ENCODE assay signal across 25 cellular contexts in genomic region chr2:200138386-200139184, GRCh38.
DNase-seq lines count a peak whose midpoint lies in the region; ATAC-seq, FAIRE-seq and TF ChIP-seq lines count a peak whose summit lies in the region.
"Had no signal": no experiment of that assay in that cellular context is flagged by ENCODE, and none has a peak within 500 bp of the region (broad histone marks: within the 10 kb centered on the region; RNA-seq: fewer than 3 reads in every experiment).

No MANE protein-coding gene starts in this region.

- no peaks in the 10 kb centered on the region for H3K79me2 ChIP-seq in osteoblast (ENCODE audit: insufficient read depth, low read length)

- FAIRE-seq in GM12892 (lab: Jason Lieb, UNC): no peak
- FAIRE-seq: A549 had no signal

- no peak for ATAC-seq in GM19395 (IDR thresholded peaks at IDR 0.05; ENCODE audit: unreplicated experiment)
- ATAC-seq: A549; activated T-helper 17 cell treated with anti-CD3 and anti-CD28 coated beads, Interleukin-2, amount 50 U/mL, for 72 hours; upper lobe of right lung had no signal

- H3K9me3 ChIP-seq in osteoblast (ENCODE audit: low read depth, low read length): no peaks in the 10 kb centered on the region
- H3K9me3 ChIP-seq: A549, MG63, stomach, upper lobe of right lung had no signal

- TF ChIP-seq CTCF in astrocyte of the cerebellum (IDR thresholded peaks at IDR 0.05; ENCODE audit: low read depth, low read length, missing control alignments): no peak
- TF ChIP-seq CTCF in osteoblast (IDR thresholded peaks at IDR 0.05; ENCODE audit: extremely low read depth, low read depth, low read length): no peak

- peak overlapping the region; percentile 1 for H3K4me2 ChIP-seq in osteoblast (ENCODE audit: insufficient read depth, low read length)
- H3K4me2 ChIP-seq: A549, BLaER1 had no signal

- no peak for TF ChIP-seq POLR2A in GM12892 (IDR thresholded peaks at IDR 0.05; ENCODE audit: low read depth, low read length)

- no peak overlapping the region for H2AFZ ChIP-seq in osteoblast (ENCODE audit: low read length)

- no peaks in the 10 kb centered on the region for H3K27me3 ChIP-seq in osteoblast (ENCODE audit: insufficient read depth, low read length)
- H3K27me3 ChIP-seq: BLaER1, MG63, stomach, upper lobe of right lung had no signal

- DNase-seq in EH (ENCODE audit: low read depth) (peak; percentile 16), astrocyte of the cerebellum (ENCODE audit: low read depth) (peak; percentile 80), iris pigment epithelial cell (ENCODE audit: low read depth) (peak; percentile 26), osteoblast (ENCODE audit: insufficient read length, low spot score, missing footprints) (no peak), GM12892 (ENCODE audit: insufficient read length) (no peak), GM03348 (ENCODE audit: low spot score) (no peak)
- DNase-seq in stimulated activated CD4-positive, alpha-beta T cell treated with anti-CD3 and anti-CD28 coated beads, Interleukin-1b, Interleukin-23, amount 100 ng/mL, for 48 hours: no peak
- DNase-seq: activated CD8-positive, alpha-beta memory T cell treated with anti-CD3 and anti-CD28 coated beads, Interleukin-2, amount 50 U/mL, for 4 hours; activated naive CD8-positive, alpha-beta T cell treated with anti-CD3 and anti-CD28 coated beads for 36 hours; Calu3; dermis blood vessel endothelial cell; HCEC 1CT; MG63; NCI-H1436 treated with DMSO at 0.1 percent for 48 hours; NCI-H2171; NCI-H526 treated with DMSO at 0.1 percent for 48 hours; nucleus accumbens; RPMI8226; stomach; upper lobe of right lung had no signal

- no peak overlapping the region for H3K27ac ChIP-seq in osteoblast (ENCODE audit: low read depth, low read length)
- H3K27ac ChIP-seq: A549, BLaER1, SK-N-MC, stomach, upper lobe of right lung had no signal

- in situ Hi-C loops in astrocyte of the cerebellum (cut with HindIII; ENCODE audit: low sequenced_read_pairs): no loop called here

- H3K36me3 ChIP-seq in osteoblast (ENCODE audit: insufficient read depth, low read length): no peaks in the 10 kb centered on the region
- H3K36me3 ChIP-seq: BLaER1, MG63, stomach, upper lobe of right lung had no signal

- no peaks in the 10 kb centered on the region for H4K20me1 ChIP-seq in osteoblast (ENCODE audit: insufficient read depth, low read length)
- H4K20me1 ChIP-seq: BLaER1 had no signal

- peaks cover 11% of the 10 kb centered on the region for H3K4me1 ChIP-seq in osteoblast (ENCODE audit: insufficient read depth, low read length)
- H3K4me1 ChIP-seq: A549, BLaER1, stomach, upper lobe of right lung had no signal

- H3K4me3 ChIP-seq in astrocyte of the cerebellum (ENCODE audit: low read depth, low read length) (no peak overlapping the region), osteoblast (ENCODE audit: insufficient read depth, low read length) (no peak overlapping the region)
- H3K4me3 ChIP-seq: A549, BLaER1, MG63, SK-N-MC, stomach, upper lobe of right lung had no signal

Comparison
In these comparisons a context has a peak if more than half of its experiments do, and no peak if none do; other contexts are left out.
1. DNase-seq: peak in EH (single experiment), astrocyte of the cerebellum (single experiment) and iris pigment epithelial cell (single experiment); none in osteoblast (single experiment), GM12892 (single experiment), stimulated activated CD4-positive, alpha-beta T cell treated with anti-CD3 and anti-CD28 coated beads, Interleukin-1b, Interleukin-23, amount 100 ng/mL, for 48 hours (single experiment) and GM03348 (single experiment).